In genomic region chr11:118705796-118706545, GRCh38 we compare ENCODE assay signal across 1 cellular context.
TF ChIP-seq lines count a peak whose summit lies in the region.

No MANE protein-coding gene starts in this region.

TF ChIP-seq in WTC11, 78 proteins besides CTCF, POLR2A, EP300 and RAD21 (continued from another document):
- TF ChIP-seq NFE2L1 (CRISPR knock-in tag; IDR thresholded peaks at IDR 0.05): no peak
- TF ChIP-seq PRDM15 (CRISPR knock-in tag; IDR thresholded peaks at IDR 0.05): no peak
- TF ChIP-seq USF2 (CRISPR knock-in tag; IDR thresholded peaks at IDR 0.05): no peak
- TF ChIP-seq EMX1 (CRISPR knock-in tag; IDR thresholded peaks at IDR 0.05): no peak
- TF ChIP-seq CDX4 (CRISPR knock-in tag; IDR thresholded peaks at IDR 0.05; ENCODE audit: borderline replicate concordance): no peak
- TF ChIP-seq ZNF423 (CRISPR knock-in tag; IDR thresholded peaks at IDR 0.05): no peak
- no peak for TF ChIP-seq ESRRA (CRISPR knock-in tag; IDR thresholded peaks at IDR 0.05; ENCODE audit: borderline replicate concordance)
- no peak for TF ChIP-seq ZNF425 (CRISPR knock-in tag; conservative IDR thresholded peaks at IDR 0.05)
- TF ChIP-seq GABPB1 (CRISPR knock-in tag; IDR thresholded peaks at IDR 0.05): no peak
- no peak for TF ChIP-seq FOXP1 (CRISPR knock-in tag; IDR thresholded peaks at IDR 0.05; ENCODE audit: borderline replicate concordance)
- no peak for TF ChIP-seq ZNF671 (CRISPR knock-in tag; IDR thresholded peaks at IDR 0.05)
